In the genomic region with DNA sequence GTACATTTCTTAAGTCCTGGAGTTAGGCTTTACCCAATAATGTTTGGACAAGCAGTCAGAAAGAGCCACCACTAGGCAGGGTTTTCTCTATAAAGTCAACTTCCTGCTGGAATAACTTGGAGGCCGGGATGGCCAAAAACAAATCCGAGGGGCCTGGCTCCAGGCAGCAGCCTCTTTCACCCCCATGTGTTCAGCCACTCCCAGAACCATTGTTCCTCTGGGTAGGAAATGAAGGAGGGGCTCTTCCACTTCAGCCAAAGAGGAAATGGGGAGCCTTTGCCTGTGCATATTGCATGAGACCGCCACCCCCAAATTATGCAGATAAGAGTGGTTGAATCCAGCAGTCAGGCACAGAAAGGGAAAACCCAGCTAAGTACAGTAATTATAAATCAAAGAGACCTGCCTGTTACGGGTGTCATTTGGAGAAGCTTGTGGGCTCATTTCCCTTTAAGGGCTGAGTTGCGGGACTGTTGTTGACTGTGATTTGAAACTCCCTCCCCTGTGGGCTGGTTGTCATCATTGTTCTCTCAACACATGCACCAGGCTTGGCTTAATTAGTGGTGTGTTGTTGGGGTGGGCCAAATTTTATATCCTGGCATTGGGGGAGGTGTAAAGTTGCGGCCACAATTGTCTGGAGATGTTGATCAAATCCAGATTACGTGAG, we compare ENCODE assay signal across 1 cellular context.
TF ChIP-seq lines count a peak whose summit lies in the region.

No MANE protein-coding gene starts in this region.

TF ChIP-seq in H1, 55 proteins besides CTCF, POLR2A, EP300 and RAD21:
- TF ChIP-seq ZNF274 (IDR thresholded peaks at IDR 0.05; ENCODE audit: borderline replicate concordance, extremely low read depth, low read length) = no peak
- TF ChIP-seq HDAC6 (IDR thresholded peaks at IDR 0.05; ENCODE audit: low read depth, low read length) = no peak
- TF ChIP-seq, protein P1, sequence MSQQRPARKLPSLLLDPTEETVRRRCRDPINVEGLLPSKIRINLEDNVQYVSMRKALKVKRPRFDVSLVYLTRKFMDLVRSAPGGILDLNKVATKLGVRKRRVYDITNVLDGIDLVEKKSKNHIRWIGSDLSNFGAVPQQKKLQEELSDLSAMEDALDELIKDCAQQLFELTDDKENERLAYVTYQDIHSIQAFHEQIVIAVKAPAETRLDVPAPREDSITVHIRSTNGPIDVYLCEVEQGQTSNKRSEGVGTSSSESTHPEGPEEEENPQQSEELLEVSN (IDR thresholded peaks at IDR 0.05) = peak; percentile 40
- TF ChIP-seq CHD1 (IDR thresholded peaks at IDR 0.05; ENCODE audit: low read depth, low read length) = no peak
- TF ChIP-seq KDM1A (IDR thresholded peaks at IDR 0.05; ENCODE audit: borderline replicate concordance, low read length) = no peak
- no peak for TF ChIP-seq TAF1 (IDR thresholded peaks at IDR 0.05; ENCODE audit: low read depth, low read length)
- no peak for TF ChIP-seq BACH1 (IDR thresholded peaks at IDR 0.05; ENCODE audit: low read length)
- no peak for TF ChIP-seq EGR1 (IDR thresholded peaks at IDR 0.05; ENCODE audit: borderline replicate concordance, low read depth, low read length)
- no peak for TF ChIP-seq NRF1 (IDR thresholded peaks at IDR 0.05; ENCODE audit: low read depth, low read length)
- no peak for TF ChIP-seq KDM5A (IDR thresholded peaks at IDR 0.05; ENCODE audit: low read length)
- TF ChIP-seq POU5F1 (IDR thresholded peaks at IDR 0.05; ENCODE audit: low read depth, low read length) = no peak
- TF ChIP-seq JUND (IDR thresholded peaks at IDR 0.05; ENCODE audit: low read length) = no peak
- no peak for TF ChIP-seq CEBPB (IDR thresholded peaks at IDR 0.05; ENCODE audit: low read depth, low read length)
- TF ChIP-seq PHF8 (conservative IDR thresholded peaks at IDR 0.05; ENCODE audit: low read depth, low read length) = no peak
- TF ChIP-seq, protein P2, sequence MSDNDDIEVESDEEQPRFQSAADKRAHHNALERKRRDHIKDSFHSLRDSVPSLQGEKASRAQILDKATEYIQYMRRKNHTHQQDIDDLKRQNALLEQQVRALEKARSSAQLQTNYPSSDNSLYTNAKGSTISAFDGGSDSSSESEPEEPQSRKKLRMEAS (IDR thresholded peaks at IDR 0.05) = peak; percentile 33; the same call in 1 of the 2 replicates
- TF ChIP-seq SP4 (IDR thresholded peaks at IDR 0.05; ENCODE audit: low read length) = no peak
- TF ChIP-seq, protein P3, sequence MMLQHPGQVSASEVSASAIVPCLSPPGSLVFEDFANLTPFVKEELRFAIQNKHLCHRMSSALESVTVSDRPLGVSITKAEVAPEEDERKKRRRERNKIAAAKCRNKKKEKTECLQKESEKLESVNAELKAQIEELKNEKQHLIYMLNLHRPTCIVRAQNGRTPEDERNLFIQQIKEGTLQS (IDR thresholded peaks at IDR 0.05; ENCODE audit: insufficient read depth, low read depth, low read length) = no peak
- no peak for TF ChIP-seq CBX5 (IDR thresholded peaks at IDR 0.05; ENCODE audit: low read depth, low read length)
TF ChIP-seq in H1: peak in this region for 2.
